Comparison of ENCODE assay signal across 8 cellular contexts in genomic region chr3:16290007-16290826, GRCh38. TPM values are rescaled to one million over a fixed set of nuclear protein-coding genes. Genes with fewer than 3 reads are reported as not detected.
DNase-seq lines count a peak whose midpoint lies in the region; ATAC-seq and TF ChIP-seq lines count a peak whose summit lies in the region.

No MANE protein-coding gene starts in this region.

- no peak overlapping the region for H2AK9ac ChIP-seq in IMR-90 (replicated peaks; ENCODE audit: low read depth, low read length, poor library complexity)

- no CpG with 5 or more reads among the region's 3 CpGs for WGBS in IMR-90 (ENCODE audit: extremely low coverage in 2 of 2, insufficient read length in 1 of 2), 2 experiments

- H3K4me1 Mint-ChIP-seq in activated CD8-positive, alpha-beta memory T cell treated with anti-CD3 and anti-CD28 coated beads, Interleukin-2, amount 10 ng/mL, durations not matched to agents 7 days and 5 days, result peaks cover 70% of the 10 kb centered on the region
- H3K4me1 Mint-ChIP-seq in MCF 10A (ENCODE audit: insufficient read depth, unreplicated experiment), result no peaks in the 10 kb centered on the region
- H3K4me1 Mint-ChIP-seq in stimulated activated effector memory CD8-positive, alpha-beta T cell treated with anti-CD3 and anti-CD28 coated beads, Interleukin-12 subunit alpha, Interleukin-12 subunit beta, amount 100 ng/mL, for 72 hours, result peaks cover 87% of the 10 kb centered on the region

- no peak overlapping the region for H2BK20ac ChIP-seq in IMR-90 (ENCODE audit: low read depth, low read length)

- H3K36me3 Mint-ChIP-seq in activated CD8-positive, alpha-beta memory T cell treated with anti-CD3 and anti-CD28 coated beads, Interleukin-2, amount 10 ng/mL, durations not matched to agents 7 days and 5 days, result peaks cover 73% of the 10 kb centered on the region
- peaks cover 41% of the 10 kb centered on the region for H3K36me3 Mint-ChIP-seq in MCF 10A (ENCODE audit: insufficient read depth, unreplicated experiment)
- peaks cover 40% of the 10 kb centered on the region for H3K36me3 Mint-ChIP-seq in stimulated activated effector memory CD8-positive, alpha-beta T cell treated with anti-CD3 and anti-CD28 coated beads, Interleukin-12 subunit alpha, Interleukin-12 subunit beta, amount 100 ng/mL, for 72 hours

- H2BK15ac ChIP-seq in IMR-90 (ENCODE audit: low read depth, low read length), result no peak overlapping the region

- peak overlapping the region; percentile 90 for H3K4me3 Mint-ChIP-seq in activated CD8-positive, alpha-beta memory T cell treated with anti-CD3 and anti-CD28 coated beads, Interleukin-2, amount 10 ng/mL, durations not matched to agents 7 days and 5 days
- no peak overlapping the region for H3K4me3 Mint-ChIP-seq in MCF 10A (ENCODE audit: unreplicated experiment)
- peak overlapping the region; percentile 67 for H3K4me3 Mint-ChIP-seq in stimulated activated effector memory CD8-positive, alpha-beta T cell treated with anti-CD3 and anti-CD28 coated beads, Interleukin-12 subunit alpha, Interleukin-12 subunit beta, amount 100 ng/mL, for 72 hours

- no peak overlapping the region for H2BK5ac ChIP-seq in IMR-90 (ENCODE audit: low read depth, low read length, poor library complexity, severe bottlenecking)

- no peaks in the 10 kb centered on the region for H3K79me1 ChIP-seq in IMR-90 (ENCODE audit: low read depth in 1 of 2, low read length in 2 of 2)

- H3K27me3 ChIP-seq in IMR-90 (ENCODE audit: control insufficient read depth, insufficient read depth, low read length), result no peaks in the 10 kb centered on the region

- H3K14ac ChIP-seq in IMR-90 (replicated peaks; ENCODE audit: low read depth, low read length), result no peak overlapping the region

- no peak overlapping the region for H3K27ac ChIP-seq in IMR-90 (ENCODE audit: insufficient read depth, low read length)

- no peak overlapping the region for H3K56ac ChIP-seq in IMR-90 (ENCODE audit: extremely low read depth, insufficient read depth, low read length)

- POLR2A ChIA-PET in IMR-90 (lab: Charles Lee; ENCODE audit: unreplicated experiment), result interaction anchor here (0.6 kb wide), 2 partner anchors 75 to 268 kb away, joined by 3 to 4 read pairs; no protein-coding TSS in a partner anchor
- POLR2A ChIA-PET in MCF 10A (lab: Yijun Ruan, JAX), result interaction anchor here (0.8 to 1.0 kb wide), 4 partner anchors 10 to 260 kb away, joined by 3 to 5 read pairs (median 4); no protein-coding TSS in a partner anchor

- peaks cover 2% of the 10 kb centered on the region; the same call in 1 of the 2 replicates for H3K4me1 ChIP-seq in IMR-90 (ENCODE audit: control insufficient read depth, insufficient read depth, low read length)

- no peak overlapping the region; the same call in 1 of the 2 replicates for H3K9ac ChIP-seq in IMR-90 (ENCODE audit: low read depth, low read length)

- intact Hi-C loops in IMR-90 (cut with micrococcal nuclease) (loop anchor here (1.0 kb wide), 2 partner anchors 227 to 260 kb away; no protein-coding TSS in a partner anchor), MCF 10A (cut with micrococcal nuclease) (loop anchor here (1.0 to 2.0 kb wide), 3 partner anchors 227 to 943 kb away; no protein-coding TSS in a partner anchor)

- H3K9me3 Mint-ChIP-seq in activated CD8-positive, alpha-beta memory T cell treated with anti-CD3 and anti-CD28 coated beads, Interleukin-2, amount 10 ng/mL, durations not matched to agents 7 days and 5 days (ENCODE audit: low read depth), result peaks cover 12% of the 10 kb centered on the region
- no peaks in the 10 kb centered on the region for H3K9me3 Mint-ChIP-seq in MCF 10A (ENCODE audit: unreplicated experiment)
- H3K9me3 Mint-ChIP-seq in stimulated activated effector memory CD8-positive, alpha-beta T cell treated with anti-CD3 and anti-CD28 coated beads, Interleukin-12 subunit alpha, Interleukin-12 subunit beta, amount 100 ng/mL, for 72 hours, result peaks cover 5% of the 10 kb centered on the region

- no peak overlapping the region for H3K4me3 ChIP-seq in IMR-90 (ENCODE audit: insufficient read depth, low read depth, low read length)

- no peak overlapping the region for H3K4ac ChIP-seq in IMR-90 (ENCODE audit: low read depth, low read length)

- no peak overlapping the region for H4K91ac ChIP-seq in IMR-90 (ENCODE audit: insufficient read depth, low read depth, low read length)

- DNase-seq in activated CD8-positive, alpha-beta memory T cell treated with anti-CD3 and anti-CD28 coated beads, Interleukin-2, amount 10 ng/mL, durations not matched to agents 7 days and 5 days, result peak; percentile 74
- no peak for DNase-seq in activated CD8-positive, alpha-beta memory T cell treated with anti-CD3 and anti-CD28 coated beads, Interleukin-2, amount 50 U/mL, for 48 hours
- peak; percentile 67 for DNase-seq in IMR-90
- peak; percentile 61 for DNase-seq in SK-MEL-5 (ENCODE audit: low read depth, low spot score)
- DNase-seq in MCF 10A (ENCODE audit: unreplicated experiment), result peak; percentile 59
- peak; percentile 67 for DNase-seq in kidney glomerular epithelial cell (lab: John Stamatoyannopoulos, UW)
- DNase-seq in stimulated activated effector memory CD8-positive, alpha-beta T cell treated with anti-CD3 and anti-CD28 coated beads, Interleukin-12 subunit alpha, Interleukin-12 subunit beta, amount 100 ng/mL, for 72 hours (ENCODE audit: low spot score in 2 of 2), result no peak

- no peak overlapping the region for H4K5ac ChIP-seq in IMR-90 (ENCODE audit: low read depth, low read length)

- in situ Hi-C loops in IMR-90 (cut with MboI; ENCODE audit: low sequenced_read_pairs) (loop anchor here (25.0 kb wide), 3 partner anchors 597 to 947 kb away; partner anchors contain the start of gene PLCL2), SK-MEL-5 (cut with HindIII; ENCODE audit: low pct_unique_long_range_greater_than_20kb, low sequenced_read_pairs) (no loop called here)

- peak; percentile 90 for TF ChIP-seq CTCF in IMR-90 (conservative IDR thresholded peaks at IDR 0.05; ENCODE audit: low read depth, low read length)
- TF ChIP-seq CTCF in MCF 10A (IDR thresholded peaks at IDR 0.05; ENCODE audit: unreplicated experiment), result peak; percentile 81

- CTCF ChIA-PET in activated CD8-positive, alpha-beta memory T cell treated with anti-CD3 and anti-CD28 coated beads, Interleukin-2, amount 10 ng/mL, durations not matched to agents 7 days and 5 days (lab: Charles Lee), result interaction anchor here (0.7 to 5.7 kb wide), 23 partner anchors 8 to 264 kb away, joined by 3 to 134 read pairs (median 5); partner anchors contain the start of genes DPH3 and OXNAD1
- CTCF ChIA-PET in IMR-90 (lab: Yijun Ruan, JAX), result interaction anchor here (0.6 to 2.1 kb wide), 17 partner anchors 9 to 266 kb away, joined by 3 to 18 read pairs (median 4); no protein-coding TSS in a partner anchor
- CTCF ChIA-PET in MCF 10A (lab: Yijun Ruan, JAX), result interaction anchor here (0.6 to 5.7 kb wide), 31 partner anchors 9 to 1147 kb away, joined by 3 to 111 read pairs (median 4); no protein-coding TSS in a partner anchor

- H3K18ac ChIP-seq in IMR-90 (ENCODE audit: low read depth, low read length), result no peak overlapping the region

- peak; percentile 96 for TF ChIP-seq RAD21 in IMR-90 (IDR thresholded peaks at IDR 0.05; ENCODE audit: low read length)

- no TSS peak for BruUV-seq in IMR-90 (replicated peaks; lab: Mats Ljungman, UMichigan)
- BruUV-seq in MCF 10A (replicated peaks; lab: Mats Ljungman, UMichigan), result no TSS peak

- no peak overlapping the region for H2AK5ac ChIP-seq in IMR-90 (ENCODE audit: low read depth, low read length)

- no peak overlapping the region for H2BK120ac ChIP-seq in IMR-90 (ENCODE audit: low read depth, low read length)

- H4K20me1 ChIP-seq in IMR-90 (ENCODE audit: insufficient read depth, low read length), result no peaks in the 10 kb centered on the region

- H2AFZ ChIP-seq in IMR-90 (replicated peaks; ENCODE audit: low read length, poor library complexity), result no peak overlapping the region

- TF ChIP-seq POLR2A in IMR-90 (IDR thresholded peaks at IDR 0.05; ENCODE audit: low read depth, low read length), result no peak

- no peaks in the 10 kb centered on the region for H3K9me3 ChIP-seq in IMR-90 (ENCODE audit: control insufficient read depth, insufficient read depth, low read length)

- peak; percentile 9 for ATAC-seq in activated CD8-positive, alpha-beta memory T cell treated with anti-CD3 and anti-CD28 coated beads, Interleukin-2, amount 10 ng/mL, durations not matched to agents 7 days and 5 days
- ATAC-seq in IMR-90 (ENCODE audit: low read depth) (peak; percentile 81), HG03025 (IDR thresholded peaks at IDR 0.05; ENCODE audit: low FRiP score, unreplicated experiment) (no peak)
- peak; percentile 36 for ATAC-seq in stimulated activated effector memory CD8-positive, alpha-beta T cell treated with anti-CD3 and anti-CD28 coated beads, Interleukin-12 subunit alpha, Interleukin-12 subunit beta, amount 100 ng/mL, for 72 hours

- no peaks in the 10 kb centered on the region for H3K27me3 Mint-ChIP-seq in activated CD8-positive, alpha-beta memory T cell treated with anti-CD3 and anti-CD28 coated beads, Interleukin-2, amount 10 ng/mL, durations not matched to agents 7 days and 5 days
- H3K27me3 Mint-ChIP-seq in MCF 10A (ENCODE audit: insufficient read depth, unreplicated experiment), result no peaks in the 10 kb centered on the region

- no peak overlapping the region for H3K23ac ChIP-seq in IMR-90 (ENCODE audit: low read depth, low read length)

- no peak overlapping the region for H3K4me2 ChIP-seq in IMR-90 (ENCODE audit: low read depth, low read length)

- peak overlapping the region; percentile 96 for H3K27ac Mint-ChIP-seq in activated CD8-positive, alpha-beta memory T cell treated with anti-CD3 and anti-CD28 coated beads, Interleukin-2, amount 10 ng/mL, durations not matched to agents 7 days and 5 days
- H3K27ac Mint-ChIP-seq in MCF 10A (ENCODE audit: low read depth, unreplicated experiment), result peak overlapping the region; percentile 39
- peak overlapping the region; percentile 69 for H3K27ac Mint-ChIP-seq in stimulated activated effector memory CD8-positive, alpha-beta T cell treated with anti-CD3 and anti-CD28 coated beads, Interleukin-12 subunit alpha, Interleukin-12 subunit beta, amount 100 ng/mL, for 72 hours

- H3K36me3 ChIP-seq in IMR-90 (ENCODE audit: control insufficient read depth, insufficient read depth, low read length), result no peaks in the 10 kb centered on the region; the same call in 1 of the 2 replicates

- dilution Hi-C loops in IMR-90 (cut with HindIII; ENCODE audit: low sequenced_read_pairs, unreplicated experiment), result loop anchor here (25.0 kb wide), 1 partner anchor 247 kb away; no protein-coding TSS in a partner anchor

- H4K8ac ChIP-seq in IMR-90 (ENCODE audit: low read depth in 2 of 2, low read length in 2 of 2), result no peak overlapping the region

- H3K9me1 ChIP-seq in IMR-90 (ENCODE audit: insufficient read depth, low read length), result no peaks in the 10 kb centered on the region

RNA-seq across cellular contexts. Expression of gene OXNAD1, which starts 25.2 kb away (rescaled TPM):
- total RNA-seq in activated CD8-positive, alpha-beta memory T cell treated with anti-CD3 and anti-CD28 coated beads, Interleukin-2, amount 10 ng/mL, durations not matched to agents 7 days and 5 days, result 10 to 100 TPM; 44.9 to 47.4 TPM
- total RNA-seq in IMR-90 (2012; rRNA removed) (11.1 and 11.3 TPM in 2 replicates), MCF 10A (2022) (19.0 and 27.6 TPM in 2 replicates)
- polyA plus RNA-seq in IMR-90 (2012; rRNA removed), result 5.0 and 6.2 TPM in 2 replicates
- polyA plus RNA-seq in IMR-90 (2012; cell fraction: cytosol; rRNA removed), result 2.7 and 3.5 TPM in 2 replicates
- 2.0 and 4.6 TPM in 2 replicates for polyA plus RNA-seq in IMR-90 (2012; cell fraction: nucleus; rRNA removed; ENCODE audit: low replicate concordance)
- total RNA-seq in SK-MEL-5 (2014; rRNA removed; shearing (Covaris generic)), result 36.1 and 39.1 TPM in 2 replicates
- 19.4 and 23.7 TPM in 2 replicates for polyA plus RNA-seq in SK-MEL-5 (2015; cell fraction: cytosol; rRNA removed)
- polyA plus RNA-seq in SK-MEL-5 (2015; cell fraction: nucleus; rRNA removed), result 16.2 and 31.1 TPM in 2 replicates

RNA-seq across cellular contexts. Expression of gene DPH3, which starts 25.5 kb away (rescaled TPM):
- total RNA-seq in activated CD8-positive, alpha-beta memory T cell treated with anti-CD3 and anti-CD28 coated beads, Interleukin-2, amount 10 ng/mL, durations not matched to agents 7 days and 5 days, result 10 to 100 TPM; 13.9 to 23.8 TPM
- total RNA-seq in IMR-90 (2012; rRNA removed) (32.1 and 34.4 TPM in 2 replicates), MCF 10A (2022) (30.5 and 39.8 TPM in 2 replicates)
- 11.4 and 12.9 TPM in 2 replicates for polyA plus RNA-seq in IMR-90 (2012; rRNA removed)
- 3.8 and 5.9 TPM in 2 replicates for polyA plus RNA-seq in IMR-90 (2012; cell fraction: cytosol; rRNA removed)
- polyA plus RNA-seq in IMR-90 (2012; cell fraction: nucleus; rRNA removed; ENCODE audit: low replicate concordance), result 0.71 and 4.2 TPM in 2 replicates
- total RNA-seq in SK-MEL-5 (2014; rRNA removed; shearing (Covaris generic)), result 29.3 and 29.8 TPM in 2 replicates
- 22.5 and 24.3 TPM in 2 replicates for polyA plus RNA-seq in SK-MEL-5 (2015; cell fraction: cytosol; rRNA removed)
- polyA plus RNA-seq in SK-MEL-5 (2015; cell fraction: nucleus; rRNA removed), result 13.3 and 14.9 TPM in 2 replicates

Comparison
In these comparisons a context has a peak if more than half of its experiments do, and no peak if none do; other contexts are left out.
1. DNase-seq: peak in activated CD8-positive, alpha-beta memory T cell treated with anti-CD3 and anti-CD28 coated beads, Interleukin-2, amount 10 ng/mL, durations not matched to agents 7 days and 5 days (single experiment), IMR-90 (single experiment), SK-MEL-5 (single experiment), MCF 10A (single experiment) and kidney glomerular epithelial cell (single experiment); none in activated CD8-positive, alpha-beta memory T cell treated with anti-CD3 and anti-CD28 coated beads, Interleukin-2, amount 50 U/mL, for 48 hours (single experiment) and stimulated activated effector memory CD8-positive, alpha-beta T cell treated with anti-CD3 and anti-CD28 coated beads, Interleukin-12 subunit alpha, Interleukin-12 subunit beta, amount 100 ng/mL, for 72 hours (0 of 2).
2. H3K27ac Mint-ChIP-seq: peak in every context shown above with its lines; median percentile 96 in activated CD8-positive, alpha-beta memory T cell treated with anti-CD3 and anti-CD28 coated beads, Interleukin-2, amount 10 ng/mL, durations not matched to agents 7 days and 5 days; 69 in stimulated activated effector memory CD8-positive, alpha-beta T cell treated with anti-CD3 and anti-CD28 coated beads, Interleukin-12 subunit alpha, Interleukin-12 subunit beta, amount 100 ng/mL, for 72 hours; 39 in MCF 10A.